In genomic region chr1:197924516-197925123, GRCh38 we compare ENCODE assay signal across 8 cellular contexts. TPM values are rescaled to one million over a fixed set of nuclear protein-coding genes. Genes with fewer than 3 reads are reported as not detected.
A peak's percentile ranks its signal among the peaks of the same experiment; 100 is the strongest.
DNase-seq lines count a peak whose midpoint lies in the region; ATAC-seq, FAIRE-seq and TF ChIP-seq lines count a peak whose summit lies in the region.

No MANE protein-coding gene starts in this region.

- peak; percentile 79 for ATAC-seq in HG02610 (IDR thresholded peaks at IDR 0.05; ENCODE audit: unreplicated experiment)
- ATAC-seq in heart right ventricle, result peak in 3 of 8 donors; percentile 57 to 73 (median 67)
- peak; percentile 57 for ATAC-seq in stimulated activated memory B cell treated with anti-CD40 and anti-IgM and Interleukin-4, amounts not matched to agents 10 μg/mL and 1 μg/mL and 100 μg/mL, for 72 hours
- ATAC-seq in HG03135 (IDR thresholded peaks at IDR 0.05; ENCODE audit: unreplicated experiment), result no peak

- 42 to 46% methylated on average over 4 of the region's 4 CpGs for WGBS in heart right ventricle, 2 donors

- no peaks in the 10 kb centered on the region for H3K36me3 Mint-ChIP-seq in stimulated activated memory B cell treated with anti-CD40 and anti-IgM and Interleukin-4, amounts not matched to agents 10 μg/mL and 1 μg/mL and 100 μg/mL, for 72 hours

- H3K27ac Mint-ChIP-seq in stimulated activated memory B cell treated with anti-CD40 and anti-IgM and Interleukin-4, amounts not matched to agents 10 μg/mL and 1 μg/mL and 100 μg/mL, for 72 hours, result no peak overlapping the region

- no peaks in the 10 kb centered on the region for H3K36me3 ChIP-seq in heart right ventricle

- peak; percentile 94 for FAIRE-seq in TTC549 (lab: Jason Lieb, UNC)

- peaks cover 0 to 19% (median 4%) of the 10 kb centered on the region in 9 donors for H3K4me1 ChIP-seq in heart right ventricle

- H3K4me3 ChIP-seq in heart right ventricle, result no peak overlapping the region

- H3K4me3 Mint-ChIP-seq in stimulated activated memory B cell treated with anti-CD40 and anti-IgM and Interleukin-4, amounts not matched to agents 10 μg/mL and 1 μg/mL and 100 μg/mL, for 72 hours, result no peak overlapping the region

- TF ChIP-seq CTCF in 22Rv1 (IDR thresholded peaks at IDR 0.05) (peak; percentile 98), heart right ventricle (IDR thresholded peaks at IDR 0.05) (peak; percentile 35 to 82 (median 73))

- peaks cover 24% of the 10 kb centered on the region for H3K4me1 Mint-ChIP-seq in stimulated activated memory B cell treated with anti-CD40 and anti-IgM and Interleukin-4, amounts not matched to agents 10 μg/mL and 1 μg/mL and 100 μg/mL, for 72 hours

- H3K27me3 Mint-ChIP-seq in stimulated activated memory B cell treated with anti-CD40 and anti-IgM and Interleukin-4, amounts not matched to agents 10 μg/mL and 1 μg/mL and 100 μg/mL, for 72 hours, result peaks cover 81% of the 10 kb centered on the region

- H3K9me3 ChIP-seq in heart right ventricle, result no peaks in the 10 kb centered on the region

- intact Hi-C loops in heart right ventricle (cut with DNase I), result loop anchor here in 9 of 10 donors (2.0 to 10.0 kb wide), 6 partner anchors 306 to 540 kb away; no protein-coding TSS in a partner anchor

- H3K9me3 Mint-ChIP-seq in stimulated activated memory B cell treated with anti-CD40 and anti-IgM and Interleukin-4, amounts not matched to agents 10 μg/mL and 1 μg/mL and 100 μg/mL, for 72 hours, result no peaks in the 10 kb centered on the region

- no peak overlapping the region for H3K27ac ChIP-seq in 22Rv1
- no peak overlapping the region for H3K27ac ChIP-seq in heart right ventricle

- peaks cover 14 to 99% (median 85%) of the 10 kb centered on the region in 7 donors for H3K27me3 ChIP-seq in heart right ventricle

- DNase-seq in ELR (ENCODE audit: low read depth) (peak; percentile 76), MV-4-11 (lab: John Stamatoyannopoulos, UW) (peak; percentile 40), heart right ventricle (peak in 1 of 2 donors; percentile 27)

RNA-seq across cellular contexts. Expression of gene LHX9, which starts 7.4 kb away (rescaled TPM):
- under 1 TPM in 9 of 10 donors, not detected in 1; 0.09 to 0.38 (median 0.23) TPM for total RNA-seq in heart right ventricle
- polyA plus RNA-seq in heart right ventricle, result under 1 TPM; 0.07 TPM

RNA-seq across cellular contexts. Expression of gene C1orf53, which starts 22.2 kb away (rescaled TPM):
- 10 to 100 TPM in 1 of 10 donors, 1 to 10 TPM in 9; 2.9 to 10.7 (median 5.9) TPM for total RNA-seq in heart right ventricle
- polyA plus RNA-seq in heart right ventricle, result 1 to 10 TPM; 3.6 to 7.8 TPM
